Comparison of ENCODE assay signal across 8 cellular contexts in the genomic region with DNA sequence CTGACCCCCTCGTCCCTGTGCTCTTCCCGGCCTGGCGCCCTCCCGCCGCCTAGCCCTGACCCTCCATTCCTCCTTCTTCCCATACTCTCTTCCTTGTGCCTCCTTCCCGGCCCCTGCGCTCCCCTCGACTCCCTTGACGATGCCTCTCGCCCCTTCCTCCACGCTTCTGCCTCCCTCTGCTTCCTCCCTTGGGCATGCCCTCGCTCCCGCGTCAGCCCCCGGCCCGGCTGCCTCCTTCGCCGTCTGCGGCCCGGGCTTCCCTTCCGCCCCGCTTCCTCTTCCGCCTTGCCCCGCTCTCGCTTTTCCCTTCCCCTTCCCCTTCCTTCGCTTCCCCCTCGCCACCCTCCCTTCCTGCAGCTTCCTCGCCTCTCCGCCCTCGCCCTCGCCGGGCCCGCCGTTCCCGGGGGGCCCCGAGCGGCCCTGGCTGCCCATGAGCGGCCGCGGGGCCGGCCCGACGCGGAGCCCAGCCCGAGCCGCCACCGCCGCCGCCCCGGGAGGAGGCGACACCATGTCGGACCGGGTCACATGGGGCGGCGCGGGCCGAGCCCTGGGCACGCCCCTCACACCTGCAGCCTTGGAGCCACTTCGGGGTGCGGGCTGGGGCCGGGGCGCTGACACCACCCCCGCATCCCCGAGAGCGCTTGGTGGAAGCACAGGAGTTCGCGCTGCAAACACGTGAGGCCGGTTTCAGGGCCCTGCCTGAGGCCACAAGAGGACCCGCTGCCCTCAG. TPM values are rescaled to one million over a fixed set of nuclear protein-coding genes. Genes with fewer than 3 reads are reported as not detected.
DNase-seq lines count a peak whose midpoint lies in the region; ATAC-seq and TF ChIP-seq lines count a peak whose summit lies in the region.

Gene FBXW4 (minus strand): TSS at position 497 of the 730 bp plus-strand sequence. CDS start 65 bp downstream, at position 432.

- no peak for TF ChIP-seq CTCF in GM23338 (conservative IDR thresholded peaks at IDR 0.05; ENCODE audit: low read depth in 2 of 2)
- TF ChIP-seq CTCF in Loucy (conservative IDR thresholded peaks at IDR 0.05; ENCODE audit: low read length), result no peak
- no peak for TF ChIP-seq CTCF in kidney epithelial cell (IDR thresholded peaks at IDR 0.05; ENCODE audit: insufficient read depth, low read length, poor library complexity, severe bottlenecking)

- peaks cover 9% of the 10 kb centered on the region for H3K27me3 Mint-ChIP-seq in GM23338 (ENCODE audit: insufficient read depth, low read depth, poor library complexity)
- H3K27me3 Mint-ChIP-seq in central memory CD8-positive, alpha-beta T cell, result no peaks in the 10 kb centered on the region

- H3K4me3 ChIP-seq in GM23338, result peak within 1 kb of the TSS; percentile 82
- peak within 1 kb of the TSS; percentile 94 for H3K4me3 ChIP-seq in Loucy (ENCODE audit: low read length, poor library complexity, severe bottlenecking)
- peak within 1 kb of the TSS; percentile 85 for H3K4me3 ChIP-seq in kidney epithelial cell (ENCODE audit: low read depth, low read length)

- H3K4me1 ChIP-seq in GM23338 (ENCODE audit: insufficient read depth), result peaks cover 22% of the 10 kb centered on the region
- H3K4me1 ChIP-seq in Loucy (ENCODE audit: insufficient read depth, low read length, poor library complexity, severe bottlenecking), result peaks cover 54% of the 10 kb centered on the region

- H2AFZ ChIP-seq in GM23338, result peak within 1 kb of the TSS; percentile 97
- H2AFZ ChIP-seq in Loucy (ENCODE audit: low read length), result peak within 1 kb of the TSS; percentile 89

- H3K27me3 ChIP-seq in GM23338 (ENCODE audit: insufficient read depth), result no peaks in the 10 kb centered on the region
- H3K27me3 ChIP-seq in Loucy (ENCODE audit: insufficient read depth, low read length, poor library complexity, severe bottlenecking), result no peaks in the 10 kb centered on the region
- no peaks in the 10 kb centered on the region for H3K27me3 ChIP-seq in kidney epithelial cell (ENCODE audit: control insufficient read depth, insufficient read depth, low read length)

- no peaks in the 10 kb centered on the region; the same call in 1 of the 2 replicates for H4K20me1 ChIP-seq in GM23338 (replicated peaks; ENCODE audit: insufficient read depth)
- peaks cover 23% of the 10 kb centered on the region for H4K20me1 ChIP-seq in Loucy (ENCODE audit: insufficient read depth, low read length, poor library complexity, severe bottlenecking)

- no peaks in the 10 kb centered on the region for H3K9me3 ChIP-seq in Loucy (ENCODE audit: insufficient read depth, low read depth, low read length)

- H3K4me1 Mint-ChIP-seq in GM23338, result peaks cover 30% of the 10 kb centered on the region
- H3K4me1 Mint-ChIP-seq in central memory CD8-positive, alpha-beta T cell, result peaks cover 33% of the 10 kb centered on the region

- peak; percentile 73 for ATAC-seq in GM23338
- ATAC-seq in activated CD4-positive, CD25-positive, alpha-beta regulatory T cell treated with anti-CD3 and anti-CD28 coated beads, Interleukin-2, amount 50 U/mL, for 24 hours, result peak; percentile 78 to 84
- peak; percentile 66 for ATAC-seq in central memory CD8-positive, alpha-beta T cell (replicated peaks; ENCODE audit: extremely low read depth, poor library complexity, severe bottlenecking)

- H3K79me2 ChIP-seq in GM23338 (replicated peaks; ENCODE audit: insufficient read depth), result peaks cover 33% of the 10 kb centered on the region; the same call in 1 of the 2 replicates
- H3K79me2 ChIP-seq in Loucy (ENCODE audit: insufficient read depth, low read length), result peaks cover 64% of the 10 kb centered on the region

- no peaks in the 10 kb centered on the region for H3K36me3 Mint-ChIP-seq in GM23338 (ENCODE audit: low read depth)
- peaks cover 16% of the 10 kb centered on the region for H3K36me3 Mint-ChIP-seq in central memory CD8-positive, alpha-beta T cell (ENCODE audit: insufficient read depth)

- peak within 1 kb of the TSS; percentile 96 for H3K27ac ChIP-seq in GM23338 (ENCODE audit: low read depth)

- H3K36me3 ChIP-seq in GM23338 (ENCODE audit: insufficient read depth), result no peaks in the 10 kb centered on the region
- no peaks in the 10 kb centered on the region for H3K36me3 ChIP-seq in Loucy (ENCODE audit: insufficient read depth, low read length)
- H3K36me3 ChIP-seq in kidney epithelial cell (ENCODE audit: control insufficient read depth, insufficient read depth, low read length), result no peaks in the 10 kb centered on the region

- peak within 1 kb of the TSS; percentile 89 for H3K4me3 Mint-ChIP-seq in GM23338
- peak within 1 kb of the TSS; percentile 97 for H3K4me3 Mint-ChIP-seq in central memory CD8-positive, alpha-beta T cell

- peak; percentile 81 for TF ChIP-seq POLR2A in GM10847 (IDR thresholded peaks at IDR 0.05; ENCODE audit: extremely low read depth, insufficient read length)

- peak within 1 kb of the TSS; percentile 92 for H3K4me2 ChIP-seq in GM23338
- H3K4me2 ChIP-seq in Loucy (ENCODE audit: low read depth, low read length, poor library complexity, severe bottlenecking), result peak within 1 kb of the TSS; percentile 83

- peak within 1 kb of the TSS; percentile 97 for H3K27ac Mint-ChIP-seq in GM23338
- peak within 1 kb of the TSS; percentile 99 for H3K27ac Mint-ChIP-seq in central memory CD8-positive, alpha-beta T cell (ENCODE audit: low read depth)

- peak within 1 kb of the TSS; percentile 90 for H3K9ac ChIP-seq in Loucy (ENCODE audit: low read depth, low read length, poor library complexity, severe bottlenecking)

- no peaks in the 10 kb centered on the region for H3K9me3 Mint-ChIP-seq in GM23338
- H3K9me3 Mint-ChIP-seq in central memory CD8-positive, alpha-beta T cell, result no peaks in the 10 kb centered on the region

- peaks cover 10% of the 10 kb centered on the region; the same call in 1 of the 2 replicates for H3F3A ChIP-seq in GM23338 (replicated peaks; ENCODE audit: low read depth)
- H3F3A ChIP-seq in Loucy (ENCODE audit: low read depth), result no peaks in the 10 kb centered on the region

- H3K9me2 ChIP-seq in GM23338 (ENCODE audit: insufficient read depth), result peaks cover 3% of the 10 kb centered on the region; the same call in 1 of the 2 replicates
- no peaks in the 10 kb centered on the region for H3K9me2 ChIP-seq in Loucy (replicated peaks; ENCODE audit: low read depth, low read length)

- DNase-seq in GM23338 (ENCODE audit: low spot score), result peak; percentile 85
- peak; percentile 39 to 55 for DNase-seq in central memory CD8-positive, alpha-beta T cell (ENCODE audit: low spot score in 2 of 2)
- no peak for DNase-seq in kidney epithelial cell (ENCODE audit: low read depth)
- DNase-seq in stimulated activated CD4-positive, alpha-beta T cell treated with anti-CD3 and anti-CD28 coated beads, Interleukin-15, amount 100 ng/mL, for 48 hours (ENCODE audit: low read depth in 2 of 2), result peak; percentile 61
- no peak for DNase-seq in COR-L47 (lab: John Stamatoyannopoulos, UW)

TF ChIP-seq in GM23338, 12 proteins besides CTCF, POLR2A, EP300 and RAD21:
- TF ChIP-seq ZNF331 (CRISPR knock-in tag; IDR thresholded peaks at IDR 0.05; ENCODE audit: low read depth) (no peak), POLR2AphosphoS5 (IDR thresholded peaks at IDR 0.05; ENCODE audit: low read depth) (peak; percentile 35; the same call in 1 of the 2 replicates)

RNA-seq across cellular contexts. Expression of gene FBXW4, which starts in this region (rescaled TPM):
- 15.0 and 18.6 TPM in 2 replicates for total RNA-seq in GM23338 (2014; rRNA removed; shearing (Covaris generic))
- 8.0 and 10.1 TPM in 2 replicates for polyA plus RNA-seq in GM23338 (2016; fragmentation: Nextera tagmentation; extraction: Ambion mirVana)
- 24.4 and 27.5 TPM in 2 replicates for total RNA-seq in kidney epithelial cell

Comparison
In these comparisons a context has a peak if more than half of its experiments do, and no peak if none do; other contexts are left out.
1. DNase-seq: peak in GM23338 (single experiment), central memory CD8-positive, alpha-beta T cell (2 of 2) and stimulated activated CD4-positive, alpha-beta T cell treated with anti-CD3 and anti-CD28 coated beads, Interleukin-15, amount 100 ng/mL, for 48 hours (2 of 2); none in kidney epithelial cell (single experiment) and COR-L47 (single experiment).
2. Peak in every context shown above with its lines, with median percentiles within 50 percentile points of each other: ATAC-seq and H3K4me3 ChIP-seq.